In genomic region chr10:35463105-35463867, GRCh38 we compare ENCODE assay signal across 18 cellular contexts.
A peak's percentile ranks its signal among the peaks of the same experiment; 100 is the strongest.
DNase-seq lines count a peak whose midpoint lies in the region; ATAC-seq and TF ChIP-seq lines count a peak whose summit lies in the region.
"Had no signal": no experiment of that assay in that cellular context is flagged by ENCODE, and none has a peak within 500 bp of the region (broad histone marks: within the 10 kb centered on the region; RNA-seq: fewer than 3 reads in every experiment).

No MANE protein-coding gene starts in this region.

- peak overlapping the region in 5 of 59 donors; percentile 4 to 25 (median 12) for H3K4me3 ChIP-seq in dorsolateral prefrontal cortex
- H3K4me3 ChIP-seq: esophagus squamous epithelium, right atrium auricular region had no signal

- H3K27ac ChIP-seq in dorsolateral prefrontal cortex, result peak overlapping the region; percentile 27 to 100 (median 92)
- H3K27ac ChIP-seq: esophagus squamous epithelium, right atrium auricular region had no signal

- H3K9me3 Mint-ChIP-seq in activated CD4-positive, alpha-beta T cell treated with anti-CD3 and anti-CD28 coated beads for 36 hours (ENCODE audit: low read depth), result no peaks in the 10 kb centered on the region
- H3K9me3 Mint-ChIP-seq in HFFc6, result no peaks in the 10 kb centered on the region
- no peaks in the 10 kb centered on the region for H3K9me3 Mint-ChIP-seq in natural killer cell treated with Interleukin-12 subunit alpha and Interleukin-12 subunit beta and Interleukin-15 and Interleukin-18, amount 100 ng/mL, for 72 hours
- H3K9me3 Mint-ChIP-seq: neural crest cell, type B pancreatic cell had no signal

- no peak for TF ChIP-seq CTCF in HFFc6 (IDR thresholded peaks at IDR 0.05)
- no peak for TF ChIP-seq CTCF in dorsolateral prefrontal cortex (IDR thresholded peaks at IDR 0.05 in 54 of 56, conservative IDR thresholded peaks at IDR 0.05 in 2 of 56; ENCODE audit: low read depth in 1 of 56, partially characterized antibody in 56 of 56)

- CTCF ChIA-PET in activated CD4-positive, alpha-beta T cell treated with anti-CD3 and anti-CD28 coated beads for 36 hours (lab: Charles Lee), result interaction anchor here (0.8 kb wide), 1 partner anchor 122 kb away, joined by 3 read pairs; no protein-coding TSS in a partner anchor

- H3K27ac Mint-ChIP-seq in activated CD4-positive, alpha-beta T cell treated with anti-CD3 and anti-CD28 coated beads for 36 hours, result peak overlapping the region; percentile 40
- peak overlapping the region; percentile 8; the same call in 1 of the 2 replicates for H3K27ac Mint-ChIP-seq in HFFc6
- H3K27ac Mint-ChIP-seq in natural killer cell treated with Interleukin-12 subunit alpha and Interleukin-12 subunit beta and Interleukin-15 and Interleukin-18, amount 100 ng/mL, for 72 hours, result no peak overlapping the region
- H3K27ac Mint-ChIP-seq: type B pancreatic cell had no signal

- no peak for DNase-seq in activated CD4-positive, alpha-beta T cell treated with anti-CD3 and anti-CD28 coated beads for 36 hours
- DNase-seq in activated CD4-positive, alpha-beta T cell treated with anti-CD3 and anti-CD28 coated beads for 48 hours, result no peak
- DNase-seq in HFFc6 (no peak), dorsolateral prefrontal cortex (no peak), OCI-M1 (lab: John Stamatoyannopoulos, UW) (no peak)
- no peak for DNase-seq in natural killer cell treated with Interleukin-12 subunit alpha and Interleukin-12 subunit beta and Interleukin-15 and Interleukin-18, amount 100 ng/mL, for 72 hours (ENCODE audit: low spot score)
- DNase-seq: 8988T; activated CD4-positive, alpha-beta T cell treated with anti-CD3 and anti-CD28 coated beads, Interleukin-2, amount 50 U/mL, for 48 hours; activated gamma-delta T cell treated with Interleukin-2 at 50 U/mL for 16 hours; esophagus squamous epithelium; left ventricle myocardium superior; stimulated activated CD8-positive, alpha-beta memory T cell treated with anti-CD3 and anti-CD28 coated beads, Interleukin-4, amount 100 ng/mL, for 48 hours; T-helper 9 cell had no signal

- ATAC-seq in activated CD4-positive, alpha-beta T cell treated with anti-CD3 and anti-CD28 coated beads for 36 hours, result no peak
- ATAC-seq in natural killer cell treated with Interleukin-12 subunit alpha and Interleukin-12 subunit beta and Interleukin-15 and Interleukin-18, amount 100 ng/mL, for 72 hours, result no peak
- no peak for ATAC-seq in activated CD4-positive, CD25-positive, alpha-beta regulatory T cell treated with anti-CD3 and anti-CD28 coated beads, Interleukin-2, amount 50 U/mL, for 24 hours
- no peak for ATAC-seq in GM21515 (IDR thresholded peaks at IDR 0.05; ENCODE audit: unreplicated experiment)

- H3K27me3 Mint-ChIP-seq in activated CD4-positive, alpha-beta T cell treated with anti-CD3 and anti-CD28 coated beads for 36 hours, result no peaks in the 10 kb centered on the region
- no peaks in the 10 kb centered on the region for H3K27me3 Mint-ChIP-seq in HFFc6 (ENCODE audit: insufficient read depth)
- no peaks in the 10 kb centered on the region for H3K27me3 Mint-ChIP-seq in natural killer cell treated with Interleukin-12 subunit alpha and Interleukin-12 subunit beta and Interleukin-15 and Interleukin-18, amount 100 ng/mL, for 72 hours
- H3K27me3 Mint-ChIP-seq: type B pancreatic cell had no signal

- no peaks in the 10 kb centered on the region for H3K36me3 Mint-ChIP-seq in activated CD4-positive, alpha-beta T cell treated with anti-CD3 and anti-CD28 coated beads for 36 hours (ENCODE audit: low read depth)
- H3K36me3 Mint-ChIP-seq in HFFc6 (ENCODE audit: low read depth), result no peaks in the 10 kb centered on the region
- no peaks in the 10 kb centered on the region for H3K36me3 Mint-ChIP-seq in natural killer cell treated with Interleukin-12 subunit alpha and Interleukin-12 subunit beta and Interleukin-15 and Interleukin-18, amount 100 ng/mL, for 72 hours
- H3K36me3 Mint-ChIP-seq: type B pancreatic cell had no signal

- peaks cover 59% of the 10 kb centered on the region for H3K4me1 Mint-ChIP-seq in activated CD4-positive, alpha-beta T cell treated with anti-CD3 and anti-CD28 coated beads for 36 hours
- H3K4me1 Mint-ChIP-seq in HFFc6 (ENCODE audit: low read depth), result no peaks in the 10 kb centered on the region; the same call in 1 of the 2 replicates
- peaks cover 40 to 45% of the 10 kb centered on the region in 2 donors for H3K4me1 Mint-ChIP-seq in natural killer cell treated with Interleukin-12 subunit alpha and Interleukin-12 subunit beta and Interleukin-15 and Interleukin-18, amount 100 ng/mL, for 72 hours (ENCODE audit: low read depth in 2 of 2)

- H3K27me3 ChIP-seq in dorsolateral prefrontal cortex, result no peaks in the 10 kb centered on the region
- H3K27me3 ChIP-seq: esophagus squamous epithelium, right atrium auricular region had no signal

- H3K4me3 Mint-ChIP-seq in activated CD4-positive, alpha-beta T cell treated with anti-CD3 and anti-CD28 coated beads for 36 hours, result no peak overlapping the region
- H3K4me3 Mint-ChIP-seq in HFFc6, result no peak overlapping the region
- peak overlapping the region; percentile 5 for H3K4me3 Mint-ChIP-seq in natural killer cell treated with Interleukin-12 subunit alpha and Interleukin-12 subunit beta and Interleukin-15 and Interleukin-18, amount 100 ng/mL, for 72 hours
- H3K4me3 Mint-ChIP-seq: neural crest cell, type B pancreatic cell had no signal

- intact Hi-C loops in activated CD4-positive, alpha-beta T cell treated with anti-CD3 and anti-CD28 coated beads for 36 hours (cut with DNase I, micrococcal nuclease), result no loop called here
- intact Hi-C loops in dorsolateral prefrontal cortex (cut with DNase I), result loop anchor here in 1 of 2 donors (5.0 to 10.0 kb wide), 2 partner anchors 116 to 172 kb away; no protein-coding TSS in a partner anchor

- POLR2A ChIA-PET in activated CD4-positive, alpha-beta T cell treated with anti-CD3 and anti-CD28 coated beads for 36 hours (lab: Charles Lee), result no interaction called here

Comparison
In these comparisons a context has a peak if more than half of its experiments do, and no peak if none do; other contexts are left out.
1. H3K27ac Mint-ChIP-seq: peak in activated CD4-positive, alpha-beta T cell treated with anti-CD3 and anti-CD28 coated beads for 36 hours (single experiment) and HFFc6 (single experiment); none in natural killer cell treated with Interleukin-12 subunit alpha and Interleukin-12 subunit beta and Interleukin-15 and Interleukin-18, amount 100 ng/mL, for 72 hours (0 of 2).